Comparison of ENCODE assay signal across 13 cellular contexts in genomic region chr3:99394831-99395733, GRCh38.
DNase-seq lines count a peak whose midpoint lies in the region; FAIRE-seq and TF ChIP-seq lines count a peak whose summit lies in the region.
"Had no signal": no experiment of that assay in that cellular context is flagged by ENCODE, and none has a peak within 500 bp of the region (broad histone marks: within the 10 kb centered on the region; RNA-seq: fewer than 3 reads in every experiment).

No MANE protein-coding gene starts in this region.

- FAIRE-seq in RCC 7860 (lab: Jason Lieb, UNC) (peak; percentile 91), GM12892 (lab: Jason Lieb, UNC) (no peak)

- DNase-seq in EL (peak; percentile 93), RCC 7860 (ENCODE audit: low spot score) (peak; percentile 73), epithelial cell of proximal tubule (ENCODE audit: low read depth) (peak; percentile 54), renal cortical epithelial cell (ENCODE audit: low read depth) (peak; percentile 97), hypothalamus (lab: John Stamatoyannopoulos, UW) (no peak), NCI-H146 treated with DMSO at 0.1 percent for 48 hours (lab: John Stamatoyannopoulos, UW; ENCODE audit: unreplicated experiment) (no peak), GM12892 (ENCODE audit: insufficient read length) (no peak)
- DNase-seq in effector CD8-positive, alpha-beta T cell (lab: John Stamatoyannopoulos, UW): no peak
- DNase-seq: mucosa of descending colon, NCI-H510A, Right ventricle myocardium superior had no signal

- H3K4me3 ChIP-seq in epithelial cell of proximal tubule (ENCODE audit: low read depth, low read length): no peak overlapping the region
- H3K4me3 ChIP-seq: mucosa of descending colon, skin epidermis, vagina had no signal

- no peak for TF ChIP-seq POLR2A in GM12892 (IDR thresholded peaks at IDR 0.05; ENCODE audit: low read depth, low read length)

- TF ChIP-seq CTCF in epithelial cell of proximal tubule (conservative IDR thresholded peaks at IDR 0.05; ENCODE audit: low read depth, low read length): no peak

Comparison
In these comparisons a context has a peak if more than half of its experiments do, and no peak if none do; other contexts are left out.
1. DNase-seq: peak in EL (single experiment), RCC 7860 (single experiment), epithelial cell of proximal tubule (single experiment) and renal cortical epithelial cell (single experiment); none in hypothalamus (0 of 51), NCI-H146 treated with DMSO at 0.1 percent for 48 hours (single experiment), GM12892 (single experiment) and effector CD8-positive, alpha-beta T cell (single experiment).